In genomic region chr16:31700530-31701388, GRCh38 we compare ENCODE assay signal across 7 cellular contexts.
DNase-seq lines count a peak whose midpoint lies in the region; ATAC-seq, FAIRE-seq and TF ChIP-seq lines count a peak whose summit lies in the region.

No MANE protein-coding gene starts in this region.

- TF ChIP-seq CTCF in HEK293 (tag by site-specific recombination; IDR thresholded peaks at IDR 0.05) (peak; percentile 66), epithelial cell of esophagus (IDR thresholded peaks at IDR 0.05; ENCODE audit: insufficient read depth, low read depth, low read length, missing control alignments) (no peak)

- H3K4me3 ChIP-seq in HEK293 (ENCODE audit: low read depth, low read length) (peak overlapping the region; percentile 99), epithelial cell of esophagus (ENCODE audit: low read length) (peak overlapping the region; percentile 91)

- H3K9me3 ChIP-seq in HEK293 (ENCODE audit: control insufficient read depth, insufficient read depth, low read depth, low read length), result no peaks in the 10 kb centered on the region

- H3K27ac ChIP-seq in HEK293 (ENCODE audit: extremely low read depth, low read depth, low read length), result no peak overlapping the region; the same call in 1 of the 2 replicates

- CTCF ChIA-PET in HEK293 (lab: Yijun Ruan, JAX), result interaction anchor here (0.5 to 2.6 kb wide), 3 partner anchors 8 to 318 kb away, joined by 3 to 11 read pairs (median 4); no protein-coding TSS in a partner anchor

- POLR2A ChIA-PET in HEK293 (lab: Yijun Ruan, JAX), result interaction anchor here (1.3 kb wide), 1 partner anchor 12 kb away, joined by 13 read pairs; a partner anchor contains a TSS

- DNase-seq in GM18507 (ENCODE audit: extremely low spot score, insufficient read length, low read depth) (peak; percentile 33), NCI-H128 (lab: John Stamatoyannopoulos, UW; ENCODE audit: unreplicated experiment) (peak; percentile 74), epithelial cell of esophagus (ENCODE audit: low read depth) (peak; percentile 92), myocyte (ENCODE audit: low read depth) (peak; percentile 79)
- peak; percentile 78 for DNase-seq in activated CD8-positive, alpha-beta memory T cell treated with anti-CD3 and anti-CD28 coated beads, Interleukin-2, amount 50 U/mL, for 1 hour (ENCODE audit: extremely low read depth)
- DNase-seq in stimulated activated effector memory CD8-positive, alpha-beta T cell treated with anti-CD3 and anti-CD28 coated beads, Interleukin-12 subunit alpha, Interleukin-12 subunit beta, amount 100 ng/mL, for 72 hours (ENCODE audit: low spot score in 2 of 2), result peak; percentile 70 to 93

- H3K4me1 ChIP-seq in HEK293 (ENCODE audit: control insufficient read depth, insufficient read depth, low read length), result no peaks in the 10 kb centered on the region; the same call in 1 of the 2 replicates

- peak; percentile 64 for ATAC-seq in stimulated activated effector memory CD8-positive, alpha-beta T cell treated with anti-CD3 and anti-CD28 coated beads, Interleukin-12 subunit alpha, Interleukin-12 subunit beta, amount 100 ng/mL, for 72 hours

- peaks cover 0 to 41% of the 10 kb centered on the region in 2 experiments; a peak in 2 of 3 replicates for H3K36me3 ChIP-seq in HEK293 (ENCODE audit: control insufficient read depth in 2 of 2, insufficient read depth in 1 of 2, low read length in 2 of 2)

- H3K9me3 Mint-ChIP-seq in stimulated activated effector memory CD8-positive, alpha-beta T cell treated with anti-CD3 and anti-CD28 coated beads, Interleukin-12 subunit alpha, Interleukin-12 subunit beta, amount 100 ng/mL, for 72 hours, result no peaks in the 10 kb centered on the region

- H3K27ac Mint-ChIP-seq in stimulated activated effector memory CD8-positive, alpha-beta T cell treated with anti-CD3 and anti-CD28 coated beads, Interleukin-12 subunit alpha, Interleukin-12 subunit beta, amount 100 ng/mL, for 72 hours, result peak overlapping the region; percentile 97

- peaks cover 51% of the 10 kb centered on the region for H3K36me3 Mint-ChIP-seq in stimulated activated effector memory CD8-positive, alpha-beta T cell treated with anti-CD3 and anti-CD28 coated beads, Interleukin-12 subunit alpha, Interleukin-12 subunit beta, amount 100 ng/mL, for 72 hours

- peak overlapping the region; percentile 81 for H3K4me3 Mint-ChIP-seq in stimulated activated effector memory CD8-positive, alpha-beta T cell treated with anti-CD3 and anti-CD28 coated beads, Interleukin-12 subunit alpha, Interleukin-12 subunit beta, amount 100 ng/mL, for 72 hours

- peaks cover 29% of the 10 kb centered on the region for H3K4me1 Mint-ChIP-seq in stimulated activated effector memory CD8-positive, alpha-beta T cell treated with anti-CD3 and anti-CD28 coated beads, Interleukin-12 subunit alpha, Interleukin-12 subunit beta, amount 100 ng/mL, for 72 hours

- peak; percentile 95 for FAIRE-seq in GM18507 (lab: Jason Lieb, UNC)

TF ChIP-seq in HEK293, 187 proteins besides CTCF, POLR2A, EP300 and RAD21 (continues in another document):
- TF ChIP-seq ZNF24 (tag by site-specific recombination; IDR thresholded peaks at IDR 0.05) (0 out of 2 replicates have a peak, but pooled peaks have one; percentile 14), ZNF600 (tag by site-specific recombination; IDR thresholded peaks at IDR 0.05) (peak; percentile 48; the same call in 1 of the 2 replicates), EGR2 (tag by site-specific recombination; IDR thresholded peaks at IDR 0.05; ENCODE audit: low read depth) (no peak), ZNF335 (tag by site-specific recombination; conservative IDR thresholded peaks at IDR 0.05) (peak; percentile 79), ZNF548 (tag by site-specific recombination; IDR thresholded peaks at IDR 0.05) (no peak), ZNF76 (tag by site-specific recombination; IDR thresholded peaks at IDR 0.05; ENCODE audit: borderline replicate concordance, low read depth) (0 out of 2 replicates have a peak, but pooled peaks have one; percentile 34), ZNF2 (tag by site-specific recombination; IDR thresholded peaks at IDR 0.05) (peak; percentile 47), ZBTB26 (tag by site-specific recombination; optimal IDR thresholded peaks at IDR 0.05) (peak; percentile 43), GLIS2 (tag by site-specific recombination; IDR thresholded peaks at IDR 0.05) (peak; percentile 52; the same call in 1 of the 2 replicates), PATZ1 (tag by site-specific recombination; IDR thresholded peaks at IDR 0.05) (0 out of 2 replicates have a peak, but pooled peaks have one; percentile 23), ZBTB8A (tag by site-specific recombination; IDR thresholded peaks at IDR 0.05) (peak; percentile 23; the same call in 1 of the 2 replicates), ZNF121 (tag by site-specific recombination; IDR thresholded peaks at IDR 0.05) (no peak), ZEB2 (tag by site-specific recombination; IDR thresholded peaks at IDR 0.05) (peak; percentile 72), ZXDB (tag by site-specific recombination; IDR thresholded peaks at IDR 0.05) (peak; percentile 63; the same call in 1 of the 2 replicates), ZBTB48 (tag by site-specific recombination; IDR thresholded peaks at IDR 0.05) (0 out of 2 replicates have a peak, but pooled peaks have one; percentile 36), SP2 (tag by site-specific recombination; IDR thresholded peaks at IDR 0.05) (peak; percentile 94), SP3 (tag by site-specific recombination; IDR thresholded peaks at IDR 0.05) (peak; percentile 80), ZIC2 (tag by site-specific recombination; IDR thresholded peaks at IDR 0.05) (peak; percentile 41; the same call in 1 of the 2 replicates), ZBTB17 (tag by site-specific recombination; IDR thresholded peaks at IDR 0.05) (peak; percentile 77), KLF9 (tag by site-specific recombination; IDR thresholded peaks at IDR 0.05; ENCODE audit: low read depth) (0 out of 2 replicates have a peak, but pooled peaks have one; percentile 27), ZNF433 (tag by site-specific recombination; IDR thresholded peaks at IDR 0.05; ENCODE audit: low read depth) (no peak)
- TF ChIP-seq, protein P1, sequence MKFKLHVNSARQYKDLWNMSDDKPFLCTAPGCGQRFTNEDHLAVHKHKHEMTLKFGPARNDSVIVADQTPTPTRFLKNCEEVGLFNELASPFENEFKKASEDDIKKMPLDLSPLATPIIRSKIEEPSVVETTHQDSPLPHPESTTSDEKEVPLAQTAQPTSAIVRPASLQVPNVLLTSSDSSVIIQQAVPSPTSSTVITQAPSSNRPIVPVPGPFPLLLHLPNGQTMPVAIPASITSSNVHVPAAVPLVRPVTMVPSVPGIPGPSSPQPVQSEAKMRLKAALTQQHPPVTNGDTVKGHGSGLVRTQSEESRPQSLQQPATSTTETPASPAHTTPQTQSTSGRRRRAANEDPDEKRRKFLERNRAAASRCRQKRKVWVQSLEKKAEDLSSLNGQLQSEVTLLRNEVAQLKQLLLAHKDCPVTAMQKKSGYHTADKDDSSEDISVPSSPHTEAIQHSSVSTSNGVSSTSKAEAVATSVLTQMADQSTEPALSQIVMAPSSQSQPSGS (tag by site-specific recombination; IDR thresholded peaks at IDR 0.05; ENCODE audit: low read depth), result peak; percentile 76
- TF ChIP-seq, protein P2, sequence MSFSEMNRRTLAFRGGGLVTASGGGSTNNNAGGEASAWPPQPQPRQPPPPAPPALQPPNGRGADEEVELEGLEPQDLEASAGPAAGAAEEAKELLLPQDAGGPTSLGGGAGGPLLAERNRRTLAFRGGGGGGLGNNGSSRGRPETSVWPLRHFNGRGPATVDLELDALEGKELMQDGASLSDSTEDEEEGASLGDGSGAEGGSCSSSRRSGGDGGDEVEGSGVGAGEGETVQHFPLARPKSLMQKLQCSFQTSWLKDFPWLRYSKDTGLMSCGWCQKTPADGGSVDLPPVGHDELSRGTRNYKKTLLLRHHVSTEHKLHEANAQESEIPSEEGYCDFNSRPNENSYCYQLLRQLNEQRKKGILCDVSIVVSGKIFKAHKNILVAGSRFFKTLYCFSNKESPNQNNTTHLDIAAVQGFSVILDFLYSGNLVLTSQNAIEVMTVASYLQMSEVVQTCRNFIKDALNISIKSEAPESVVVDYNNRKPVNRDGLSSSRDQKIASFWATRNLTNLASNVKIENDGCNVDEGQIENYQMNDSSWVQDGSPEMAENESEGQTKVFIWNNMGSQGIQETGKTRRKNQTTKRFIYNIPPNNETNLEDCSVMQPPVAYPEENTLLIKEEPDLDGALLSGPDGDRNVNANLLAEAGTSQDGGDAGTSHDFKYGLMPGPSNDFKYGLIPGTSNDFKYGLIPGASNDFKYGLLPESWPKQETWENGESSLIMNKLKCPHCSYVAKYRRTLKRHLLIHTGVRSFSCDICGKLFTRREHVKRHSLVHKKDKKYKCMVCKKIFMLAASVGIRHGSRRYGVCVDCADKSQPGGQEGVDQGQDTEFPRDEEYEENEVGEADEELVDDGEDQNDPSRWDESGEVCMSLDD (tag by site-specific recombination; IDR thresholded peaks at IDR 0.05), result peak; percentile 75; the same call in 1 of the 2 replicates

Comparison
In these comparisons a context has a peak if more than half of its experiments do, and no peak if none do; other contexts are left out.
1. DNase-seq: peak in every context shown above with its lines; median percentile 92 in epithelial cell of esophagus; 82 in stimulated activated effector memory CD8-positive, alpha-beta T cell treated with anti-CD3 and anti-CD28 coated beads, Interleukin-12 subunit alpha, Interleukin-12 subunit beta, amount 100 ng/mL, for 72 hours; 79 in myocyte; 78 in activated CD8-positive, alpha-beta memory T cell treated with anti-CD3 and anti-CD28 coated beads, Interleukin-2, amount 50 U/mL, for 1 hour; 74 in NCI-H128; 33 in GM18507.